Comparison of ENCODE assay signal across 1 cellular context in genomic region chr2:162607915-162608314, GRCh38.
TF ChIP-seq lines count a peak whose summit lies in the region.

No MANE protein-coding gene starts in this region.

TF ChIP-seq in HepG2, 621 proteins besides CTCF, POLR2A, EP300 and RAD21 (continued from another document and continues in another):
- no peak for TF ChIP-seq ZNF766 (CRISPR knock-in tag; IDR thresholded peaks at IDR 0.05; ENCODE audit: borderline replicate concordance)
- TF ChIP-seq ATF5 (CRISPR knock-in tag; IDR thresholded peaks at IDR 0.05; ENCODE audit: low read depth): no peak
- TF ChIP-seq ATRX (CRISPR knock-in tag; IDR thresholded peaks at IDR 0.05; ENCODE audit: borderline replicate concordance): no peak
- TF ChIP-seq ZNF235 (CRISPR knock-in tag; IDR thresholded peaks at IDR 0.05; ENCODE audit: borderline replicate concordance): no peak
- TF ChIP-seq SAP130 (CRISPR knock-in tag; IDR thresholded peaks at IDR 0.05; ENCODE audit: low read depth): peak; percentile 61
- no peak for TF ChIP-seq ADNP (CRISPR knock-in tag; IDR thresholded peaks at IDR 0.05)
- TF ChIP-seq ZNF503 (CRISPR knock-in tag; IDR thresholded peaks at IDR 0.05): 0 out of 2 replicates have a peak, but pooled peaks have one; percentile 35
- peak; percentile 71; the same call in 1 of the 2 replicates for TF ChIP-seq MBD4 (IDR thresholded peaks at IDR 0.05; ENCODE audit: borderline replicate concordance, low read length)
- no peak for TF ChIP-seq SSRP1 (CRISPR knock-in tag; IDR thresholded peaks at IDR 0.05)
- TF ChIP-seq SNAI1 (CRISPR knock-in tag; IDR thresholded peaks at IDR 0.05; ENCODE audit: borderline replicate concordance): no peak
- TF ChIP-seq HNRNPUL1 (IDR thresholded peaks at IDR 0.05; ENCODE audit: low read depth, low read length): no peak
- TF ChIP-seq DBP (CRISPR knock-in tag; IDR thresholded peaks at IDR 0.05; ENCODE audit: not compliant biosample characterization): no peak
- TF ChIP-seq ZHX2 (IDR thresholded peaks at IDR 0.05; ENCODE audit: low read depth): no peak
- TF ChIP-seq ZHX2 (CRISPR knock-in tag; IDR thresholded peaks at IDR 0.05; ENCODE audit: borderline replicate concordance): no peak
- peak; percentile 91 for TF ChIP-seq PAXIP1 (CRISPR knock-in tag; conservative IDR thresholded peaks at IDR 0.05)
- no peak for TF ChIP-seq MEIS1 (CRISPR knock-in tag; IDR thresholded peaks at IDR 0.05; ENCODE audit: borderline replicate concordance)
- no peak for TF ChIP-seq NAIF1 (CRISPR knock-in tag; IDR thresholded peaks at IDR 0.05; ENCODE audit: borderline replicate concordance)
- peak; percentile 77 for TF ChIP-seq ATF2 (CRISPR knock-in tag; IDR thresholded peaks at IDR 0.05)
- no peak for TF ChIP-seq TSC22D2 (CRISPR knock-in tag; IDR thresholded peaks at IDR 0.05; ENCODE audit: borderline replicate concordance)
- peak; percentile 63 for TF ChIP-seq FOXP4 (CRISPR knock-in tag; IDR thresholded peaks at IDR 0.05)
- no peak for TF ChIP-seq ZNF597 (CRISPR knock-in tag; IDR thresholded peaks at IDR 0.05)
- TF ChIP-seq ZNF431 (CRISPR knock-in tag; IDR thresholded peaks at IDR 0.05; ENCODE audit: borderline replicate concordance, low read depth): no peak
- no peak for TF ChIP-seq ZNF121 (CRISPR knock-in tag; IDR thresholded peaks at IDR 0.05)
- TF ChIP-seq GLMP (CRISPR knock-in tag; IDR thresholded peaks at IDR 0.05; ENCODE audit: borderline replicate concordance): no peak
- TF ChIP-seq ZNF761 (CRISPR knock-in tag; conservative IDR thresholded peaks at IDR 0.05): no peak
- no peak for TF ChIP-seq ZNF136 (CRISPR knock-in tag; IDR thresholded peaks at IDR 0.05; ENCODE audit: low read depth)
- TF ChIP-seq GTF3A (CRISPR knock-in tag; conservative IDR thresholded peaks at IDR 0.05): no peak
- TF ChIP-seq CBX1 (IDR thresholded peaks at IDR 0.05; ENCODE audit: low read depth): no peak
- TF ChIP-seq PCBP1 (IDR thresholded peaks at IDR 0.05; ENCODE audit: borderline replicate concordance, low read depth, low read length): no peak
- no peak for TF ChIP-seq GZF1 (CRISPR knock-in tag; IDR thresholded peaks at IDR 0.05)
- TF ChIP-seq FOSL1 (CRISPR knock-in tag; IDR thresholded peaks at IDR 0.05; ENCODE audit: borderline replicate concordance): no peak
- no peak for TF ChIP-seq SRSF4 (IDR thresholded peaks at IDR 0.05; ENCODE audit: low read depth, low read length, poor library complexity, severe bottlenecking)
- no peak for TF ChIP-seq ZNF549 (CRISPR knock-in tag; IDR thresholded peaks at IDR 0.05)
- TF ChIP-seq E2F1 (CRISPR knock-in tag; IDR thresholded peaks at IDR 0.05): no peak
- TF ChIP-seq FOXK1 (CRISPR knock-in tag; IDR thresholded peaks at IDR 0.05; ENCODE audit: borderline replicate concordance, low read depth): peak; percentile 96
- TF ChIP-seq RCOR2 (CRISPR knock-in tag; IDR thresholded peaks at IDR 0.05): 0 out of 2 replicates have a peak, but pooled peaks have one; percentile 40
- TF ChIP-seq CREBL2 (CRISPR knock-in tag; IDR thresholded peaks at IDR 0.05; ENCODE audit: borderline replicate concordance): no peak
